ENCODE assay signal across 26 cellular contexts in genomic region chr10:5694573-5694972, GRCh38.
"Had no signal": no experiment of that assay in that cellular context is flagged by ENCODE, and none has a peak within 500 bp of the region (broad histone marks: within the 10 kb centered on the region; RNA-seq: fewer than 3 reads in every experiment).

No MANE protein-coding gene starts in this region.

- H3K9me3 ChIP-seq: esophagus squamous epithelium, gastrocnemius medialis, heart left ventricle, thoracic aorta, vagina had no signal

- DNase-seq: activated B cell treated with CpG ODN at 0.5 μM for 24 hours; activated CD4-positive, alpha-beta T cell treated with anti-CD3 and anti-CD28 coated beads for 36 hours; activated CD4-positive, alpha-beta T cell treated with anti-CD3 and anti-CD28 coated beads, Interleukin-2, amount 50 U/mL, for 48 hours; activated CD8-positive, alpha-beta memory T cell treated with anti-CD3 and anti-CD28 coated beads, Interleukin-2, amount 50 U/mL, for 48 hours; activated naive CD4-positive, alpha-beta T cell treated with Interleukin-2 at 50 U/mL for 16 hours; activated naive CD8-positive, alpha-beta T cell treated with anti-CD3 and anti-CD28 coated beads, Interleukin-2, amount 10 ng/mL, durations not matched to agents 7 days and 5 days; activated T-cell treated with anti-CD3 and anti-CD28 coated beads, Interleukin-2, amount 50 U/mL, for 4 hours; amniotic stem cell; endodermal cell; esophagus squamous epithelium; gastrocnemius medialis; heart left ventricle; left ventricle myocardium superior; mammary epithelial cell; natural killer cell; retina; stimulated activated CD4-positive, alpha-beta T cell treated with anti-CD3 and anti-CD28 coated beads, Interleukin-2, amount 100 ng/mL, for 48 hours; stimulated activated CD8-positive, alpha-beta memory T cell treated with anti-CD3 and anti-CD28 coated beads, Interleukin-4, amount 100 ng/mL, for 48 hours; stimulated activated naive CD4-positive, alpha-beta T cell had no signal

- H3K4me3 Mint-ChIP-seq: activated CD4-positive, alpha-beta T cell treated with anti-CD3 and anti-CD28 coated beads for 36 hours; activated naive CD8-positive, alpha-beta T cell treated with anti-CD3 and anti-CD28 coated beads, Interleukin-2, amount 10 ng/mL, durations not matched to agents 7 days and 5 days; activated T-cell treated with anti-CD3 and anti-CD28 coated beads, Interleukin-2, amount 50 U/mL, for 4 hours; endodermal cell; mesothelial cell of epicardium; type B pancreatic cell had no signal

- H3K36me3 Mint-ChIP-seq: mesothelial cell of epicardium, natural killer cell, type B pancreatic cell had no signal

- H3K27me3 Mint-ChIP-seq: activated B cell treated with CpG ODN at 0.5 μM for 24 hours; activated CD4-positive, alpha-beta T cell treated with anti-CD3 and anti-CD28 coated beads for 36 hours; activated naive CD8-positive, alpha-beta T cell treated with anti-CD3 and anti-CD28 coated beads, Interleukin-2, amount 10 ng/mL, durations not matched to agents 7 days and 5 days; progenitor cell of endocrine pancreas; type B pancreatic cell had no signal

- H3K27ac Mint-ChIP-seq: activated B cell treated with CpG ODN at 0.5 μM for 24 hours; activated naive CD8-positive, alpha-beta T cell treated with anti-CD3 and anti-CD28 coated beads, Interleukin-2, amount 10 ng/mL, durations not matched to agents 7 days and 5 days; activated T-helper 2 cell treated with anti-CD3 and anti-CD28 coated beads, Interferon-gamma antibody, Interleukin-2, Interleukin-4, amounts not matched to agents 10 μg/mL and 5 μg/mL and 100 μg/mL, durations not matched to agents 14 hours and 24 hours and 36 hours; endodermal cell; progenitor cell of endocrine pancreas; type B pancreatic cell had no signal

- ATAC-seq: activated CD4-positive, alpha-beta T cell treated with anti-CD3 and anti-CD28 coated beads for 36 hours; activated T-cell treated with anti-CD3 and anti-CD28 coated beads, Interleukin-2, amount 50 U/mL, for 4 hours; gastrocnemius medialis; heart left ventricle; left ventricle myocardium superior; natural killer cell had no signal

- H3K27ac ChIP-seq: coronary artery, esophagus squamous epithelium, gastrocnemius medialis, heart left ventricle, thoracic aorta, vagina had no signal

- H3K4me3 ChIP-seq: coronary artery, esophagus squamous epithelium, gastrocnemius medialis, heart left ventricle, thoracic aorta, vagina had no signal

- H3K36me3 ChIP-seq: esophagus squamous epithelium, gastrocnemius medialis, heart left ventricle, thoracic aorta, vagina had no signal

- H3K9me3 Mint-ChIP-seq: activated B cell treated with CpG ODN at 0.5 μM for 24 hours; activated naive CD8-positive, alpha-beta T cell treated with anti-CD3 and anti-CD28 coated beads, Interleukin-2, amount 10 ng/mL, durations not matched to agents 7 days and 5 days; activated T-cell treated with anti-CD3 and anti-CD28 coated beads, Interleukin-2, amount 50 U/mL, for 4 hours; activated T-helper 2 cell treated with anti-CD3 and anti-CD28 coated beads, Interferon-gamma antibody, Interleukin-2, Interleukin-4, amounts not matched to agents 10 μg/mL and 5 μg/mL and 100 μg/mL, durations not matched to agents 14 hours and 24 hours and 36 hours; endodermal cell; mesothelial cell of epicardium; natural killer cell; type B pancreatic cell had no signal

- H3K27me3 ChIP-seq: esophagus squamous epithelium, gastrocnemius medialis, heart left ventricle, vagina had no signal
